In the genomic region with DNA sequence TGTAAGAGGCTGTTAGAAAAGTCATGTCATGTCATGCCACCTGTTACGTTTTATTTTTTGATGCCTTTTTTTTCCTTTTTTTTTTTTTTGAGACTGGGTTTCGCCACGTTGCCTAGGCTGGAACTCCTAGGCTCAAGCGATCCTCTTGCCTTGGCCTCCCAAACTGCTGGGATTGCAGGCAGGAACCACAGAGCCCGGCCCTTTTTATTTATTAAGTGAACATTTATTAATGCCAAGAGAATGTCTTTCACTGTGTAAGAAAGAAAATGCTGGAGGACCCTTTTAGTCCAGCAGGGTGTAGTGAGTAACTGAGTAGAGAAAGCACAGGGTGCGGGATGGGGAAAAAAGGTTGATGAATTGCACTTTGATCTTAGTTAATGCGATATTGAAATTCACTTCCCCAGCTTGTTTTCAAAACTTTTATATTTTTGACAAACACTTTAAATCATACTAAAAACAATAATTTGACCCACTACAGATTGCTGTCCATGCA, we compare ENCODE assay signal across 8 cellular contexts. TPM values are rescaled to one million over a fixed set of nuclear protein-coding genes. Genes with fewer than 3 reads are reported as not detected.
DNase-seq lines count a peak whose midpoint lies in the region; ATAC-seq, FAIRE-seq and TF ChIP-seq lines count a peak whose summit lies in the region.

No MANE protein-coding gene starts in this region.

- H3K27me3 Mint-ChIP-seq in CD4-positive, alpha-beta T cell: no peaks in the 10 kb centered on the region
- no peaks in the 10 kb centered on the region for H3K27me3 Mint-ChIP-seq in activated naive CD8-positive, alpha-beta T cell treated with anti-CD3 and anti-CD28 coated beads, Interleukin-2, amount 10 ng/mL, durations not matched to agents 7 days and 5 days
- no peaks in the 10 kb centered on the region for H3K27me3 Mint-ChIP-seq in naive thymus-derived CD4-positive, alpha-beta T cell

- H3K27me3 ChIP-seq in CD4-positive, alpha-beta T cell (ENCODE audit: control insufficient read depth, insufficient read depth, low read length): no peaks in the 10 kb centered on the region
- no peaks in the 10 kb centered on the region for H3K27me3 ChIP-seq in naive thymus-derived CD4-positive, alpha-beta T cell (ENCODE audit: control insufficient read depth in 2 of 2, insufficient read depth in 2 of 2, low read length in 2 of 2)

- intact Hi-C loops in CD4-positive, alpha-beta T cell (cut with DNase I, micrococcal nuclease): loop anchor here in 1 of 2 experiments (1.0 to 10.0 kb wide), 3 partner anchors 9 to 82 kb away; partner anchors contain the start of genes CHEK2, HSCB and ZNRF3
- intact Hi-C loops in naive thymus-derived CD4-positive, alpha-beta T cell (cut with micrococcal nuclease): loop anchor here in 1 of 2 donors (1.0 to 10.0 kb wide), 4 partner anchors 21 to 885 kb away; partner anchors contain the start of genes PITPNB and TTC28

- peaks cover 38% of the 10 kb centered on the region for H3K36me3 Mint-ChIP-seq in CD4-positive, alpha-beta T cell (ENCODE audit: low read depth)
- peaks cover 32% of the 10 kb centered on the region for H3K36me3 Mint-ChIP-seq in activated naive CD8-positive, alpha-beta T cell treated with anti-CD3 and anti-CD28 coated beads, Interleukin-2, amount 10 ng/mL, durations not matched to agents 7 days and 5 days
- peaks cover 6 to 39% (median 14%) of the 10 kb centered on the region in 5 donors for H3K36me3 Mint-ChIP-seq in naive thymus-derived CD4-positive, alpha-beta T cell

- CTCF ChIA-PET in CD4-positive, alpha-beta T cell (lab: Charles Lee): interaction anchor here (0.7 to 4.0 kb wide), 9 partner anchors 8 to 32 kb away, joined by 3 to 20 read pairs (median 3); no protein-coding TSS in a partner anchor
- CTCF ChIA-PET in naive thymus-derived CD4-positive, alpha-beta T cell (lab: Charles Lee): interaction anchor here (0.6 to 4.4 kb wide), 8 partner anchors 8 to 353 kb away, joined by 3 to 26 read pairs (median 4); no protein-coding TSS in a partner anchor

- POLR2A ChIA-PET in CD4-positive, alpha-beta T cell (lab: Charles Lee): interaction anchor here (0.9 to 5.6 kb wide), 5 partner anchors 8 to 466 kb away, joined by 3 to 161 read pairs (median 4); no protein-coding TSS in a partner anchor
- POLR2A ChIA-PET in activated naive CD8-positive, alpha-beta T cell treated with anti-CD3 and anti-CD28 coated beads, Interleukin-2, amount 10 ng/mL, durations not matched to agents 7 days and 5 days (lab: Charles Lee): interaction anchor here (0.7 to 8.2 kb wide), 7 partner anchors 9 to 549 kb away, joined by 3 to 208 read pairs (median 4); no protein-coding TSS in a partner anchor
- POLR2A ChIA-PET in naive thymus-derived CD4-positive, alpha-beta T cell (lab: Charles Lee): interaction anchor here (1.4 to 7.8 kb wide), 6 partner anchors 8 to 29 kb away, joined by 4 to 194 read pairs (median 55); partner anchors contain the start of gene CCDC117

- H3K27ac ChIP-seq in CD4-positive, alpha-beta T cell (ENCODE audit: low read depth, low read length): no peak overlapping the region
- peak overlapping the region; percentile 99 for H3K27ac ChIP-seq in naive thymus-derived CD4-positive, alpha-beta T cell (ENCODE audit: low read depth, low read length)

- no peak for TF ChIP-seq CTCF in CD4-positive, alpha-beta T cell (IDR thresholded peaks at IDR 0.05)

- no peaks in the 10 kb centered on the region for H3K9me3 Mint-ChIP-seq in CD4-positive, alpha-beta T cell
- H3K9me3 Mint-ChIP-seq in activated naive CD8-positive, alpha-beta T cell treated with anti-CD3 and anti-CD28 coated beads, Interleukin-2, amount 10 ng/mL, durations not matched to agents 7 days and 5 days: no peaks in the 10 kb centered on the region
- peaks cover 0 to 6% (median 0%) of the 10 kb centered on the region in 11 donors for H3K9me3 Mint-ChIP-seq in naive thymus-derived CD4-positive, alpha-beta T cell

- peak overlapping the region; percentile 91 for H3K4me3 Mint-ChIP-seq in CD4-positive, alpha-beta T cell
- peak overlapping the region; percentile 80 for H3K4me3 Mint-ChIP-seq in activated naive CD8-positive, alpha-beta T cell treated with anti-CD3 and anti-CD28 coated beads, Interleukin-2, amount 10 ng/mL, durations not matched to agents 7 days and 5 days
- H3K4me3 Mint-ChIP-seq in naive thymus-derived CD4-positive, alpha-beta T cell: peak overlapping the region; percentile 86 to 96 (median 93)

- H3K4me1 ChIP-seq in naive thymus-derived CD4-positive, alpha-beta T cell (ENCODE audit: control insufficient read depth in 2 of 2, insufficient read depth in 2 of 2, low read length in 2 of 2): peaks cover 14 to 27% of the 10 kb centered on the region in 2 donors

- H3K4me3 ChIP-seq in naive thymus-derived CD4-positive, alpha-beta T cell (ENCODE audit: low read length): peak overlapping the region; percentile 40

- peaks cover 45% of the 10 kb centered on the region for H3K4me1 Mint-ChIP-seq in CD4-positive, alpha-beta T cell (ENCODE audit: low read depth)
- peaks cover 26% of the 10 kb centered on the region for H3K4me1 Mint-ChIP-seq in activated naive CD8-positive, alpha-beta T cell treated with anti-CD3 and anti-CD28 coated beads, Interleukin-2, amount 10 ng/mL, durations not matched to agents 7 days and 5 days
- peaks cover 20 to 55% (median 38%) of the 10 kb centered on the region in 7 donors for H3K4me1 Mint-ChIP-seq in naive thymus-derived CD4-positive, alpha-beta T cell

- peaks cover 0 to 11% (median 0%) of the 10 kb centered on the region in 3 experiments for H3K36me3 ChIP-seq in naive thymus-derived CD4-positive, alpha-beta T cell (ENCODE audit: control insufficient read depth in 2 of 3, insufficient read depth in 3 of 3, low read length in 3 of 3)

- no peak for DNase-seq in CD4-positive, alpha-beta T cell
- DNase-seq in HuH-7 (ENCODE audit: low spot score): peak; percentile 68
- DNase-seq in activated naive CD8-positive, alpha-beta T cell treated with anti-CD3 and anti-CD28 coated beads, Interleukin-2, amount 10 ng/mL, durations not matched to agents 7 days and 5 days: no peak
- peak in 6 of 9 donors; percentile 18 to 48 (median 32) for DNase-seq in naive thymus-derived CD4-positive, alpha-beta T cell
- no peak for DNase-seq in Ammon's horn (ENCODE audit: low spot score)
- no peak for DNase-seq in stimulated activated CD4-positive, alpha-beta T cell treated with anti-CD3 and anti-CD28 coated beads, Interleukin-4, amount 100 ng/mL, for 4 hours
- no peak for DNase-seq in GM12892 (ENCODE audit: insufficient read length)

- H3K27ac Mint-ChIP-seq in CD4-positive, alpha-beta T cell: peak overlapping the region; percentile 96
- peak overlapping the region; percentile 80 for H3K27ac Mint-ChIP-seq in activated naive CD8-positive, alpha-beta T cell treated with anti-CD3 and anti-CD28 coated beads, Interleukin-2, amount 10 ng/mL, durations not matched to agents 7 days and 5 days
- H3K27ac Mint-ChIP-seq in naive thymus-derived CD4-positive, alpha-beta T cell: peak overlapping the region; percentile 83 to 99 (median 92)

- H3K9me3 ChIP-seq in CD4-positive, alpha-beta T cell (ENCODE audit: control insufficient read depth, low read length): no peaks in the 10 kb centered on the region
- no peaks in the 10 kb centered on the region for H3K9me3 ChIP-seq in naive thymus-derived CD4-positive, alpha-beta T cell (ENCODE audit: control insufficient read depth in 2 of 3, low read length in 3 of 3)

- FAIRE-seq in GM12892 (lab: Jason Lieb, UNC): no peak

- ATAC-seq in CD4-positive, alpha-beta T cell (ENCODE audit: poor library complexity): no peak
- no peak for ATAC-seq in activated naive CD8-positive, alpha-beta T cell treated with anti-CD3 and anti-CD28 coated beads, Interleukin-2, amount 10 ng/mL, durations not matched to agents 7 days and 5 days (ENCODE audit: low read depth)
- ATAC-seq in naive thymus-derived CD4-positive, alpha-beta T cell: no peak
- ATAC-seq in GM18873 (IDR thresholded peaks at IDR 0.05; ENCODE audit: low FRiP score, unreplicated experiment): no peak

- TF ChIP-seq POLR2A in GM12892 (IDR thresholded peaks at IDR 0.05; ENCODE audit: low read depth, low read length): no peak

RNA-seq across cellular contexts. Expression of gene XBP1, which starts 2.3 kb away (rescaled TPM):
- 100 to 1,000 TPM; 180 to 190 TPM for total RNA-seq in CD4-positive, alpha-beta T cell
- 100 to 1,000 TPM; 178 to 179 TPM for total RNA-seq in activated naive CD8-positive, alpha-beta T cell treated with anti-CD3 and anti-CD28 coated beads, Interleukin-2, amount 10 ng/mL, durations not matched to agents 7 days and 5 days
- total RNA-seq in naive thymus-derived CD4-positive, alpha-beta T cell: 100 to 1,000 TPM; 120 to 293 (median 144) TPM
- 100 to 1,000 TPM; 250 to 417 TPM for polyA plus RNA-seq in naive thymus-derived CD4-positive, alpha-beta T cell
- polyA plus RNA-seq in GM12892 (2012; ENCODE audit: missing spikeins): 74.8 TPM

RNA-seq across cellular contexts. Expression of gene CCDC117, which starts 30.1 kb away (rescaled TPM):
- total RNA-seq in CD4-positive, alpha-beta T cell: 10 to 100 TPM; 14.2 to 16.1 TPM
- 10 to 100 TPM; 27.8 to 28.0 TPM for total RNA-seq in activated naive CD8-positive, alpha-beta T cell treated with anti-CD3 and anti-CD28 coated beads, Interleukin-2, amount 10 ng/mL, durations not matched to agents 7 days and 5 days
- total RNA-seq in naive thymus-derived CD4-positive, alpha-beta T cell: 10 to 100 TPM; 13.5 to 33.5 (median 21.2) TPM
- 10 to 100 TPM in 1 of 2 donors, 1 to 10 TPM in 1; 8.7 to 12.6 TPM for polyA plus RNA-seq in naive thymus-derived CD4-positive, alpha-beta T cell
- 19.7 TPM for polyA plus RNA-seq in GM12892 (2012; ENCODE audit: missing spikeins)

Comparison
In these comparisons a context has a peak if more than half of its experiments do, and no peak if none do; other contexts are left out.
1. DNase-seq: peak in HuH-7 (single experiment) and naive thymus-derived CD4-positive, alpha-beta T cell (6 of 9); none in CD4-positive, alpha-beta T cell (0 of 10), activated naive CD8-positive, alpha-beta T cell treated with anti-CD3 and anti-CD28 coated beads, Interleukin-2, amount 10 ng/mL, durations not matched to agents 7 days and 5 days (single experiment), Ammon's horn (single experiment), stimulated activated CD4-positive, alpha-beta T cell treated with anti-CD3 and anti-CD28 coated beads, Interleukin-4, amount 100 ng/mL, for 4 hours (0 of 2) and GM12892 (single experiment).
2. Peak in every context shown above with its lines, with median percentiles within 50 percentile points of each other: H3K27ac Mint-ChIP-seq and H3K4me3 Mint-ChIP-seq.